1 cellular context compared by ENCODE assay signal in genomic region chr17:81222906-81223757, GRCh38.
A peak's percentile ranks its signal among the peaks of the same experiment; 100 is the strongest.
TF ChIP-seq lines count a peak whose summit lies in the region.

CEP131 (minus strand) TSS chr17:81222965; CDS start chr17:81220056, 2,909 bp downstream.

TF ChIP-seq in HepG2, 621 proteins besides CTCF, POLR2A, EP300 and RAD21 (continued from another document):
- TF ChIP-seq HMGXB4 (CRISPR knock-in tag; IDR thresholded peaks at IDR 0.05; ENCODE audit: borderline replicate concordance in 1 of 2, low read depth in 1 of 2): peak in 1 of 2 experiments; percentile 52; a peak in 1 of 4 replicates
- no peak for TF ChIP-seq BCLAF1 (IDR thresholded peaks at IDR 0.05)
